20 cellular contexts compared by ENCODE assay signal in genomic region chr20:40638414-40638813, GRCh38. TPM values are rescaled to one million over a fixed set of nuclear protein-coding genes. Genes with fewer than 3 reads are reported as not detected.
DNase-seq lines count a peak whose midpoint lies in the region; ATAC-seq, FAIRE-seq and TF ChIP-seq lines count a peak whose summit lies in the region.
"Had no signal": no experiment of that assay in that cellular context is flagged by ENCODE, and none has a peak within 500 bp of the region (broad histone marks: within the 10 kb centered on the region; RNA-seq: fewer than 3 reads in every experiment).

No MANE protein-coding gene starts in this region.

- H3K27ac ChIP-seq in breast epithelium, result no peak overlapping the region
- no peak overlapping the region for H3K27ac ChIP-seq in RWPE1

- no peak for TF ChIP-seq POLR2A in breast epithelium (IDR thresholded peaks at IDR 0.05)
- no peak for TF ChIP-seq POLR2A in H54 (IDR thresholded peaks at IDR 0.05; ENCODE audit: low read depth, low read length)

- no TSS peak for BruUV-seq in MCF 10A (replicated peaks; lab: Mats Ljungman, UMichigan)

- H3K9me3 Mint-ChIP-seq in MCF 10A (ENCODE audit: unreplicated experiment), result no peaks in the 10 kb centered on the region
- H3K9me3 Mint-ChIP-seq in type B pancreatic cell, result peaks cover 4% of the 10 kb centered on the region
- H3K9me3 Mint-ChIP-seq in T-helper 2 cell treated with Interferon-gamma antibody and Interleukin-4, amounts not matched to agents 5 μg/mL and 100 μg/mL, for 36 hours, result no peaks in the 10 kb centered on the region

- H3K27ac Mint-ChIP-seq in MCF 10A (ENCODE audit: low read depth, unreplicated experiment) (peak overlapping the region; percentile 24), type B pancreatic cell (no peak overlapping the region)
- no peak overlapping the region for H3K27ac Mint-ChIP-seq in T-helper 2 cell treated with Interferon-gamma antibody and Interleukin-4, amounts not matched to agents 5 μg/mL and 100 μg/mL, for 36 hours
- H3K27ac Mint-ChIP-seq: CD14-positive monocyte, T-cell had no signal

- H3K4me1 Mint-ChIP-seq in MCF 10A (ENCODE audit: insufficient read depth, unreplicated experiment), result peaks cover 23% of the 10 kb centered on the region
- peaks cover 3% of the 10 kb centered on the region for H3K4me1 Mint-ChIP-seq in type B pancreatic cell (ENCODE audit: unreplicated experiment)
- H3K4me1 Mint-ChIP-seq in T-helper 2 cell treated with Interferon-gamma antibody and Interleukin-4, amounts not matched to agents 5 μg/mL and 100 μg/mL, for 36 hours (ENCODE audit: low read depth), result no peaks in the 10 kb centered on the region
- H3K4me1 Mint-ChIP-seq: T-cell had no signal

- H3K9me3 ChIP-seq in breast epithelium, result no peaks in the 10 kb centered on the region
- H3K9me3 ChIP-seq: SK-N-SH had no signal

- ATAC-seq in HG03196 (IDR thresholded peaks at IDR 0.05; ENCODE audit: unreplicated experiment), result no peak
- ATAC-seq: HCT116, Panc1, T-cell had no signal

- FAIRE-seq in H54 (lab: Jason Lieb, UNC), result no peak

- CTCF ChIA-PET in MCF 10A (lab: Yijun Ruan, JAX), result interaction anchor here (0.5 to 1.6 kb wide), 4 partner anchors 12 to 1094 kb away, joined by 3 to 7 read pairs (median 4); partner anchors contain the start of gene MAFB
- CTCF ChIA-PET in RWPE1 (lab: Yijun Ruan, JAX), result interaction anchor here (0.7 kb wide), 1 partner anchor 9 kb away, joined by 3 read pairs; no protein-coding TSS in a partner anchor

- H3K4me3 ChIP-seq in breast epithelium, result no peak overlapping the region

- H3K27me3 Mint-ChIP-seq in MCF 10A (ENCODE audit: insufficient read depth, unreplicated experiment) (no peaks in the 10 kb centered on the region), type B pancreatic cell (peaks cover 6% of the 10 kb centered on the region)
- H3K27me3 Mint-ChIP-seq in T-helper 2 cell treated with Interferon-gamma antibody and Interleukin-4, amounts not matched to agents 5 μg/mL and 100 μg/mL, for 36 hours (ENCODE audit: low read depth), result no peaks in the 10 kb centered on the region

- H3K27me3 ChIP-seq in breast epithelium, result no peaks in the 10 kb centered on the region

- no peak for TF ChIP-seq CTCF in MCF 10A (IDR thresholded peaks at IDR 0.05; ENCODE audit: unreplicated experiment)
- no peak for TF ChIP-seq CTCF in breast epithelium (IDR thresholded peaks at IDR 0.05)
- no peak for TF ChIP-seq CTCF in RWPE1 (conservative IDR thresholded peaks at IDR 0.05; ENCODE audit: low read depth)
- TF ChIP-seq CTCF in type B pancreatic cell (conservative IDR thresholded peaks at IDR 0.05), result no peak

- DNase-seq in MCF 10A (ENCODE audit: unreplicated experiment) (peak; percentile 39), breast epithelium (ENCODE audit: low spot score in 2 of 2) (no peak), RWPE1 (ENCODE audit: low spot score) (peak; percentile 50), left kidney (ENCODE audit: low read depth, low spot score) (peak; percentile 60), type B pancreatic cell (ENCODE audit: extremely low spot score, unreplicated experiment) (peak; percentile 36), H54 (ENCODE audit: insufficient read length, low spot score) (no peak)
- DNase-seq in T-helper 2 cell treated with Interferon-gamma antibody and Interleukin-4, amounts not matched to agents 5 μg/mL and 100 μg/mL, for 36 hours (ENCODE audit: low spot score), result no peak
- DNase-seq: DMS53, NCI-H1048, NCI-H2029, NCI-H2171, NCI-H446 treated with DMSO at 0.1 percent for 48 hours, NCI-H82, SHP77, SK-N-SH, T-cell had no signal

- intact Hi-C loops in MCF 10A (cut with micrococcal nuclease) (no loop called here), breast epithelium (cut with DNase I; ENCODE audit: low total_unique reads) (no loop called here)

- H3K4me1 ChIP-seq in breast epithelium, result no peaks in the 10 kb centered on the region

- no peaks in the 10 kb centered on the region for H3K36me3 ChIP-seq in breast epithelium

- POLR2A ChIA-PET in MCF 10A (lab: Yijun Ruan, JAX), result interaction anchor here (0.7 to 5.6 kb wide), 6 partner anchors 11 to 213 kb away, joined by 3 to 57 read pairs (median 6); partner anchors contain the start of gene MAFB
- POLR2A ChIA-PET in RWPE1 (lab: Yijun Ruan, JAX; ENCODE audit: low non-redundant PET), result no interaction called here

- H3K36me3 Mint-ChIP-seq in MCF 10A (ENCODE audit: insufficient read depth, unreplicated experiment) (no peaks in the 10 kb centered on the region), type B pancreatic cell (no peaks in the 10 kb centered on the region)
- no peaks in the 10 kb centered on the region for H3K36me3 Mint-ChIP-seq in T-helper 2 cell treated with Interferon-gamma antibody and Interleukin-4, amounts not matched to agents 5 μg/mL and 100 μg/mL, for 36 hours (ENCODE audit: low read depth)
- H3K36me3 Mint-ChIP-seq: CD14-positive monocyte, T-cell had no signal

- H3K4me3 Mint-ChIP-seq in MCF 10A (ENCODE audit: unreplicated experiment) (no peak overlapping the region), type B pancreatic cell (no peak overlapping the region)
- no peak overlapping the region for H3K4me3 Mint-ChIP-seq in T-helper 2 cell treated with Interferon-gamma antibody and Interleukin-4, amounts not matched to agents 5 μg/mL and 100 μg/mL, for 36 hours
- H3K4me3 Mint-ChIP-seq: T-cell had no signal

RNA-seq across cellular contexts. Expression of gene MAFB, which starts 50.6 kb away (rescaled TPM):
- total RNA-seq in MCF 10A (2022) (15.9 and 19.7 TPM in 2 replicates), breast epithelium (100 to 1,000 TPM in 1 of 3 donors, 10 to 100 TPM in 2; 39.0 to 148 (median 43.9) TPM), type B pancreatic cell (ENCODE audit: low replicate concordance) (104 and 114 TPM in 2 replicates)

Comparison
In these comparisons a context has a peak if more than half of its experiments do, and no peak if none do; other contexts are left out.
1. DNase-seq: peak in MCF 10A (single experiment), RWPE1 (single experiment), left kidney (single experiment) and type B pancreatic cell (single experiment); none in breast epithelium (0 of 2), H54 (single experiment) and T-helper 2 cell treated with Interferon-gamma antibody and Interleukin-4, amounts not matched to agents 5 μg/mL and 100 μg/mL, for 36 hours (single experiment).